8 cellular contexts compared by ENCODE assay signal in the genomic region with DNA sequence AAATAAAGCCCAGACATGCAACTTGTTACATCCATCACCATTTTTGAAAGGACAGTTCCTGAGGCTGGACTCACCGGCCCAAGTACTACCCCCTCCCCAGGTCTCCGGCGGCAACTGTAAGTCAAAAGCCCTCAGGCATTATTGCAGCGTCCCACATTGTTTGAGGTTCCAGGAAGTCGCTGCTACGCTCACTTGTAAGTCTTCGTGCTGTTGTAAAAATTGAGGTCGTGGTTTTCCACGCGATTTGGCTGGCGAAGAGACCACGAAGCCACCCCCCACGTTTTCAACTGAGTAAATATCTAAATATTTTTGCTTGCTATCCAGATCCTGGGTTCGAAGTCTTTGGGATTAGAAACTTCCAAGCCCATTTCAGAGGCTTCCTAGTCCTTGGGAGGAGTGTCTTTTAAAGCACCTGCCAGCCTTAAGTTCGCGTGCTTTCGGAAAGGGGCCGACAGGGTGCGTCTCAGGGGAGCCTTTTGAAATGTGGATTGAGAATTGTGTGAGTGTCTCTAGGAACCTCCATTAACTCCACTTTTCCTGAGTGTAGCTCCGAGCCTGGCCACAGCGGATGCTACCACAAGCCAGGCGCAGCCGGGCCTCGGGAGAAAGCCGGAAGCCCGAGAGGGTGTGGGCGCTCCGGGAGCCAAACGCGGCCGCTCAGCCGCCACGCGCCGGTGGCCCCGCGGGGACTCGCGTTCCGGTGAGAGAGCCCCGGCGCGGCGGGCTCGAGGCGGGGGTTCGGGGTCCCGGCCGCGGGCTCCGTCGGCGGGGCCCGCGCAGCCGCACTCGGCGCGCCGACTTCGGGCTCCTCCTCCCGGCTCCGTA. TPM values are rescaled to one million over a fixed set of nuclear protein-coding genes. Genes with fewer than 3 reads are reported as not detected.
DNase-seq lines count a peak whose midpoint lies in the region; ATAC-seq and TF ChIP-seq lines count a peak whose summit lies in the region.

A gene with protein sequence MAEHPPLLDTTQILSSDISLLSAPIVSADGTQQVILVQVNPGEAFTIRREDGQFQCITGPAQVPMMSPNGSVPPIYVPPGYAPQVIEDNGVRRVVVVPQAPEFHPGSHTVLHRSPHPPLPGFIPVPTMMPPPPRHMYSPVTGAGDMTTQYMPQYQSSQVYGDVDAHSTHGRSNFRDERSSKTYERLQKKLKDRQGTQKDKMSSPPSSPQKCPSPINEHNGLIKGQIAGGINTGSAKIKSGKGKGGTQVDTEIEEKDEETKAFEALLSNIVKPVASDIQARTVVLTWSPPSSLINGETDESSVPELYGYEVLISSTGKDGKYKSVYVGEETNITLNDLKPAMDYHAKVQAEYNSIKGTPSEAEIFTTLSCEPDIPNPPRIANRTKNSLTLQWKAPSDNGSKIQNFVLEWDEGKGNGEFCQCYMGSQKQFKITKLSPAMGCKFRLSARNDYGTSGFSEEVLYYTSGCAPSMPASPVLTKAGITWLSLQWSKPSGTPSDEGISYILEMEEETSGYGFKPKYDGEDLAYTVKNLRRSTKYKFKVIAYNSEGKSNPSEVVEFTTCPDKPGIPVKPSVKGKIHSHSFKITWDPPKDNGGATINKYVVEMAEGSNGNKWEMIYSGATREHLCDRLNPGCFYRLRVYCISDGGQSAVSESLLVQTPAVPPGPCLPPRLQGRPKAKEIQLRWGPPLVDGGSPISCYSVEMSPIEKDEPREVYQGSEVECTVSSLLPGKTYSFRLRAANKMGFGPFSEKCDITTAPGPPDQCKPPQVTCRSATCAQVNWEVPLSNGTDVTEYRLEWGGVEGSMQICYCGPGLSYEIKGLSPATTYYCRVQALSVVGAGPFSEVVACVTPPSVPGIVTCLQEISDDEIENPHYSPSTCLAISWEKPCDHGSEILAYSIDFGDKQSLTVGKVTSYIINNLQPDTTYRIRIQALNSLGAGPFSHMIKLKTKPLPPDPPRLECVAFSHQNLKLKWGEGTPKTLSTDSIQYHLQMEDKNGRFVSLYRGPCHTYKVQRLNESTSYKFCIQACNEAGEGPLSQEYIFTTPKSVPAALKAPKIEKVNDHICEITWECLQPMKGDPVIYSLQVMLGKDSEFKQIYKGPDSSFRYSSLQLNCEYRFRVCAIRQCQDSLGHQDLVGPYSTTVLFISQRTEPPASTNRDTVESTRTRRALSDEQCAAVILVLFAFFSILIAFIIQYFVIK (plus strand): TSS at position 812 of the 825 bp plus-strand sequence. CDS start 30,279 bp downstream, outside the sequence.

- H3K4me3 ChIP-seq in OCI-LY7 (ENCODE audit: low read depth, low read length, poor library complexity, severe bottlenecking) (peak within 1 kb of the TSS; percentile 89), foreskin fibroblast (ENCODE audit: low read depth in 1 of 2, low read length in 2 of 2) (peak within 1 kb of the TSS; percentile 78 to 87), thoracic aorta (peak within 1 kb of the TSS; percentile 98)

- H3K27ac ChIP-seq in OCI-LY7 (ENCODE audit: low read depth, low read length, poor library complexity, severe bottlenecking) (peak within 1 kb of the TSS; percentile 91), thoracic aorta (peak within 1 kb of the TSS; percentile 98)

- peak within 1 kb of the TSS; percentile 83 for H3K4me2 ChIP-seq in OCI-LY7 (ENCODE audit: low read length)

- DNase-seq in AML-193 (lab: John Stamatoyannopoulos, UW) = peak; percentile 91 to 92
- peak; percentile 72 for DNase-seq in OCI-LY7 (ENCODE audit: low spot score)
- peak; percentile 28 for DNase-seq in activated T-helper 2 cell treated with anti-CD3 and anti-CD28 coated beads, Interferon-gamma antibody, Interleukin-2, Interleukin-4, amounts not matched to agents 10 μg/mL and 5 μg/mL and 100 μg/mL, durations not matched to agents 14 hours and 24 hours and 36 hours (ENCODE audit: low spot score)
- peak in 1 of 2 donors; percentile 61 for DNase-seq in foreskin fibroblast
- DNase-seq in neural crest cell (ENCODE audit: low read depth, low spot score) = peak; percentile 14
- no peak for DNase-seq in thoracic aorta (ENCODE audit: low spot score)

- H2AFZ ChIP-seq in OCI-LY7 (ENCODE audit: low read length) = peak within 1 kb of the TSS; percentile 60; the same call in 1 of the 2 replicates

- peak; percentile 34 for TF ChIP-seq CTCF in OCI-LY7 (conservative IDR thresholded peaks at IDR 0.05; ENCODE audit: low read length)
- TF ChIP-seq CTCF in foreskin fibroblast (IDR thresholded peaks at IDR 0.05; ENCODE audit: low read depth, low read length) = no peak
- TF ChIP-seq CTCF in neural crest cell (conservative IDR thresholded peaks at IDR 0.05) = peak; percentile 30
- no peak for TF ChIP-seq CTCF in thoracic aorta (IDR thresholded peaks at IDR 0.05)

- peak within 1 kb of the TSS; percentile 96 for H3K4me3 Mint-ChIP-seq in activated T-helper 2 cell treated with anti-CD3 and anti-CD28 coated beads, Interferon-gamma antibody, Interleukin-2, Interleukin-4, amounts not matched to agents 10 μg/mL and 5 μg/mL and 100 μg/mL, durations not matched to agents 14 hours and 24 hours and 36 hours (ENCODE audit: low read depth)
- H3K4me3 Mint-ChIP-seq in neural crest cell = peak within 1 kb of the TSS; percentile 97

- no peaks in the 10 kb centered on the region for H4K20me1 ChIP-seq in OCI-LY7 (ENCODE audit: insufficient read depth, low read length)

- peak within 1 kb of the TSS; percentile 98 for H3K27ac Mint-ChIP-seq in activated T-helper 2 cell treated with anti-CD3 and anti-CD28 coated beads, Interferon-gamma antibody, Interleukin-2, Interleukin-4, amounts not matched to agents 10 μg/mL and 5 μg/mL and 100 μg/mL, durations not matched to agents 14 hours and 24 hours and 36 hours
- peak within 1 kb of the TSS; percentile 98 for H3K27ac Mint-ChIP-seq in neural crest cell (ENCODE audit: unreplicated experiment)

- no peaks in the 10 kb centered on the region for H3K9me2 ChIP-seq in OCI-LY7 (ENCODE audit: insufficient read depth, low read length)

- no peaks in the 10 kb centered on the region for H3K27me3 ChIP-seq in thoracic aorta (replicated peaks; ENCODE audit: insufficient read depth)

- POLR2A ChIA-PET in OCI-LY7 (lab: Charles Lee) = interaction anchor here (0.6 to 1.4 kb wide), 3 partner anchors 13 to 70 kb away, joined by 3 to 4 read pairs (median 3); no protein-coding TSS in a partner anchor

- BruUV-seq in OCI-LY7 (replicated peaks; lab: Mats Ljungman, UMichigan) = TSS peak; percentile 75

- H3K4me1 ChIP-seq in OCI-LY7 (ENCODE audit: insufficient read depth, low read length, poor library complexity, severe bottlenecking) (peaks cover 28% of the 10 kb centered on the region), thoracic aorta (ENCODE audit: control insufficient read depth in 1 of 2, low read depth in 2 of 2) (peaks cover 25 to 42% of the 10 kb centered on the region in 2 donors)

- CTCF ChIA-PET in OCI-LY7 (lab: Charles Lee; ENCODE audit: unreplicated experiment) = interaction anchor here (0.7 kb wide), 1 partner anchor 20 kb away, joined by 3 read pairs; no protein-coding TSS in a partner anchor

- H3K27me3 Mint-ChIP-seq in activated T-helper 2 cell treated with anti-CD3 and anti-CD28 coated beads, Interferon-gamma antibody, Interleukin-2, Interleukin-4, amounts not matched to agents 10 μg/mL and 5 μg/mL and 100 μg/mL, durations not matched to agents 14 hours and 24 hours and 36 hours (ENCODE audit: low read depth) = no peaks in the 10 kb centered on the region
- peaks cover 8% of the 10 kb centered on the region for H3K27me3 Mint-ChIP-seq in neural crest cell (ENCODE audit: low read depth)

- no peaks in the 10 kb centered on the region; the same call in 1 of the 2 replicates for H3K36me3 ChIP-seq in OCI-LY7 (ENCODE audit: insufficient read depth, low read length)
- H3K36me3 ChIP-seq in thoracic aorta = no peaks in the 10 kb centered on the region

- peaks cover 32% of the 10 kb centered on the region for H3K9me3 Mint-ChIP-seq in activated T-helper 2 cell treated with anti-CD3 and anti-CD28 coated beads, Interferon-gamma antibody, Interleukin-2, Interleukin-4, amounts not matched to agents 10 μg/mL and 5 μg/mL and 100 μg/mL, durations not matched to agents 14 hours and 24 hours and 36 hours
- H3K9me3 Mint-ChIP-seq in neural crest cell = peaks cover 12% of the 10 kb centered on the region

- H3K4me1 Mint-ChIP-seq in activated T-helper 2 cell treated with anti-CD3 and anti-CD28 coated beads, Interferon-gamma antibody, Interleukin-2, Interleukin-4, amounts not matched to agents 10 μg/mL and 5 μg/mL and 100 μg/mL, durations not matched to agents 14 hours and 24 hours and 36 hours (ENCODE audit: low read depth) = peaks cover 30% of the 10 kb centered on the region
- H3K4me1 Mint-ChIP-seq in neural crest cell = peaks cover 32% of the 10 kb centered on the region

- intact Hi-C loops in OCI-LY7 (cut with micrococcal nuclease; ENCODE audit: unreplicated experiment) = loop anchor here (5.0 to 10.0 kb wide), 4 partner anchors 137 to 671 kb away; a partner anchor contains a TSS
- intact Hi-C loops in activated T-helper 2 cell treated with anti-CD3 and anti-CD28 coated beads, Interferon-gamma antibody, Interleukin-2, Interleukin-4, amounts not matched to agents 10 μg/mL and 5 μg/mL and 100 μg/mL, durations not matched to agents 14 hours and 24 hours and 36 hours (cut with micrococcal nuclease) = loop anchor here (1.0 to 10.0 kb wide), 6 partner anchors 273 to 878 kb away; a partner anchor contains a TSS

- H3K36me3 Mint-ChIP-seq in activated T-helper 2 cell treated with anti-CD3 and anti-CD28 coated beads, Interferon-gamma antibody, Interleukin-2, Interleukin-4, amounts not matched to agents 10 μg/mL and 5 μg/mL and 100 μg/mL, durations not matched to agents 14 hours and 24 hours and 36 hours (ENCODE audit: low read depth) = peaks cover 35% of the 10 kb centered on the region
- peaks cover 18% of the 10 kb centered on the region for H3K36me3 Mint-ChIP-seq in neural crest cell (ENCODE audit: low read depth)

- H3K79me2 ChIP-seq in OCI-LY7 (ENCODE audit: insufficient read depth, low read depth, low read length) = peaks cover 35% of the 10 kb centered on the region

- TF ChIP-seq POLR2A in GM18526 (IDR thresholded peaks at IDR 0.05; ENCODE audit: extremely low read depth, insufficient read length) = peak; percentile 51

- ATAC-seq in HG03354 (IDR thresholded peaks at IDR 0.05; ENCODE audit: poor library complexity, severe bottlenecking, unreplicated experiment) = peak; percentile 17
- peak; percentile 30 for ATAC-seq in thoracic aorta (ENCODE audit: insufficient number of reproducible peaks, low FRiP score, low read depth)

- H3K9me3 ChIP-seq in OCI-LY7 (ENCODE audit: low read length) (peaks cover 13% of the 10 kb centered on the region; the same call in 1 of the 2 replicates), thoracic aorta (no peaks in the 10 kb centered on the region)

RNA-seq across cellular contexts. Expression of the gene that starts here (rescaled TPM):
- total RNA-seq in OCI-LY7 (2014; rRNA removed; shearing (Covaris generic)) = 33.0 and 38.7 TPM in 2 replicates
- total RNA-seq in OCI-LY7 (2022) (59.6 and 69.0 TPM in 2 replicates), neural crest cell (57.1 and 59.2 TPM in 2 replicates), thoracic aorta (10 to 100 TPM; 48.2 to 86.3 TPM)
- 21.0 and 21.7 TPM in 2 replicates for total RNA-seq in activated T-helper 2 cell treated with anti-CD3 and anti-CD28 coated beads, Interferon-gamma antibody, Interleukin-2, Interleukin-4, amounts not matched to agents 10 μg/mL and 5 μg/mL and 100 μg/mL, durations not matched to agents 14 hours and 24 hours and 36 hours

Comparison
In these comparisons a context has a peak if more than half of its experiments do, and no peak if none do; other contexts are left out.
1. CTCF ChIP-seq: peak in OCI-LY7 (single experiment) and neural crest cell (single experiment); none in foreskin fibroblast (single experiment) and thoracic aorta (single experiment).
2. Peak in every context shown above with its lines, with median percentiles within 50 percentile points of each other: H3K4me3 ChIP-seq.